In the genomic region with DNA sequence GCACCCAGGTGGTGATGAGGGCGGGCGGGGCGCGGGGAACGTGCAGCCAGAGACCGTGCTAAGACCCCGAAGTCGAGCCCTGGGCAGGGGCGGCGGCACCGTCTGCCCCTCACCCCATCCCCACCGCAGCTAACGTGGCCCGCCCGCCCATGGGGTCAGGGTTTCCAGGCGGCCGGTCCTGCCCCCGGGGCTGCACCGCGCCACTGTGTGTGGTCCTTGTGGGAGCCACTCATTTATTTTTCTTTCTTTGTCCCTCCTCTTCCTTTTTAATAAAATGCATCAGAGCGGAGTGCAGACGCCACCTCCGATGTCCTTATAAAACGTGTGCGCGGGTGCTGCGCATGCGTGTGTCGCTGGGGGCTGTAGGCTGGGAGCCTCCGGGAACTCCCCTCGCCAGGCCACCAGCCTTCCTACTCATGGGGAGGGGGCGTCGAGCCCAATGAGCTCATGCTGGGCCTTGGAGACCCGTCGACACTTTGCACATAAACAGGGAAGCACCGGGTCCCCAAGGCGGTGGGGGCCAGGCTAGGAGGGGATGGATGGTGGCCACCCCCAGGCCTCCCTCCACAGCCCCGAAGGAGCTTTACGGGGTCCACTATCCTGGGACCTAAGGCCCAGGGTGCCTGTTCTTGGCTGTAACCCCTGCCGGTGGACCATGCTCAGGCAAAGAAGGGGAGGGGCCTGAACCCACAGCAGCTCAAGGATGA, we compare ENCODE assay signal across 9 cellular contexts. TPM values are rescaled to one million over a fixed set of nuclear protein-coding genes. Genes with fewer than 3 reads are reported as not detected.
DNase-seq lines count a peak whose midpoint lies in the region; ATAC-seq, FAIRE-seq and TF ChIP-seq lines count a peak whose summit lies in the region.
"Had no signal": no experiment of that assay in that cellular context is flagged by ENCODE, and none has a peak within 500 bp of the region (broad histone marks: within the 10 kb centered on the region; RNA-seq: fewer than 3 reads in every experiment).

No MANE protein-coding gene starts in this region.

- H3K27me3 ChIP-seq in breast epithelium (no peaks in the 10 kb centered on the region), endothelial cell of umbilical vein (ENCODE audit: control insufficient read depth in 2 of 2, insufficient read depth in 2 of 2, low read length in 2 of 2) (no peaks in the 10 kb centered on the region), uterus (no peaks in the 10 kb centered on the region)
- H3K27me3 ChIP-seq in naive thymus-derived CD4-positive, alpha-beta T cell (ENCODE audit: control insufficient read depth in 2 of 2, insufficient read depth in 2 of 2, low read length in 2 of 2): no peaks in the 10 kb centered on the region

- ATAC-seq in naive thymus-derived CD4-positive, alpha-beta T cell: no peak
- ATAC-seq in HG03469 (IDR thresholded peaks at IDR 0.05; ENCODE audit: unreplicated experiment): no peak

- H3K9me3 Mint-ChIP-seq in MCF 10A (ENCODE audit: unreplicated experiment): no peaks in the 10 kb centered on the region
- H3K9me3 Mint-ChIP-seq in naive thymus-derived CD4-positive, alpha-beta T cell: peaks cover 0 to 2% (median 0%) of the 10 kb centered on the region in 11 donors
- H3K9me3 Mint-ChIP-seq: T-helper 1 cell treated with Interleukin-12 subunit alpha and Interleukin-12 subunit beta and Interleukin-4 antibody, amounts not matched to agents 30 μg/mL and 1 μg/mL, for 36 hours had no signal

- in situ Hi-C loops in KBM-7 (cut with MboI; ENCODE audit: low pct_unique_long_range_greater_than_20kb, low sequenced_read_pairs): no loop called here

- H2AFZ ChIP-seq in endothelial cell of umbilical vein (ENCODE audit: low read depth, low read length): peak overlapping the region; percentile 64

- no peaks in the 10 kb centered on the region for H3K9me3 ChIP-seq in breast epithelium
- H3K9me3 ChIP-seq in endothelial cell of umbilical vein (replicated peaks; ENCODE audit: control insufficient read depth, insufficient read depth, low read length): no peaks in the 10 kb centered on the region
- no peaks in the 10 kb centered on the region for H3K9me3 ChIP-seq in naive thymus-derived CD4-positive, alpha-beta T cell (ENCODE audit: control insufficient read depth in 2 of 3, low read length in 3 of 3)
- no peaks in the 10 kb centered on the region for H3K9me3 ChIP-seq in uterus

- no peak overlapping the region for H3K9ac ChIP-seq in endothelial cell of umbilical vein (replicated peaks; ENCODE audit: extremely low read depth, insufficient read depth, low read length)

- CTCF ChIA-PET in MCF 10A (lab: Yijun Ruan, JAX): no interaction called here
- CTCF ChIA-PET in endothelial cell of umbilical vein (lab: Charles Lee): no interaction called here
- CTCF ChIA-PET in naive thymus-derived CD4-positive, alpha-beta T cell (lab: Charles Lee): no interaction called here

- H3K79me2 ChIP-seq in endothelial cell of umbilical vein (ENCODE audit: control insufficient read depth, insufficient read depth, low read length): no peaks in the 10 kb centered on the region

- no peak overlapping the region for H3K4me3 Mint-ChIP-seq in MCF 10A (ENCODE audit: unreplicated experiment)
- H3K4me3 Mint-ChIP-seq in naive thymus-derived CD4-positive, alpha-beta T cell: peak overlapping the region in 9 of 10 donors; percentile 44 to 86 (median 77)
- H3K4me3 Mint-ChIP-seq: T-helper 1 cell treated with Interleukin-12 subunit alpha and Interleukin-12 subunit beta and Interleukin-4 antibody, amounts not matched to agents 30 μg/mL and 1 μg/mL, for 36 hours had no signal

- intact Hi-C loops in breast epithelium (cut with DNase I; ENCODE audit: low total_unique reads) (no loop called here), MCF 10A (cut with micrococcal nuclease) (loop anchor here (5.0 kb wide), 1 partner anchor 81 kb away; no protein-coding TSS in a partner anchor), endothelial cell of umbilical vein (cut with micrococcal nuclease) (loop anchor here (5.0 kb wide), 2 partner anchors 59 to 101 kb away; a partner anchor contains a TSS), uterus (cut with DNase I; ENCODE audit: low total_unique reads) (no loop called here)
- intact Hi-C loops in naive thymus-derived CD4-positive, alpha-beta T cell (cut with micrococcal nuclease): loop anchor here (1.0 to 10.0 kb wide), 6 partner anchors 17 to 126 kb away; a partner anchor contains a TSS

- FAIRE-seq in endothelial cell of umbilical vein (lab: Jason Lieb, UNC): peak; percentile 40

- peak overlapping the region; percentile 35 to 72 (median 61) for H3K4me3 ChIP-seq in breast epithelium
- H3K4me3 ChIP-seq in endothelial cell of umbilical vein (replicated peaks in 1 of 3; ENCODE audit: insufficient read depth in 1 of 3, low read depth in 1 of 3, low read length in 3 of 3): peak overlapping the region in 1 of 3 experiments; percentile 31
- H3K4me3 ChIP-seq in naive thymus-derived CD4-positive, alpha-beta T cell (ENCODE audit: low read length): peak overlapping the region; percentile 43
- H3K4me3 ChIP-seq in uterus: peak overlapping the region; percentile 33 to 39

- H3K4me2 ChIP-seq in endothelial cell of umbilical vein (ENCODE audit: insufficient read depth, low read length): no peak overlapping the region

- no peak for TF ChIP-seq POLR2A in breast epithelium (IDR thresholded peaks at IDR 0.05)
- no peak for TF ChIP-seq POLR2A in endothelial cell of umbilical vein (IDR thresholded peaks at IDR 0.05; ENCODE audit: low read depth, low read length)
- peak in 1 of 2 donors; percentile 45 for TF ChIP-seq POLR2A in uterus (IDR thresholded peaks at IDR 0.05)

- H3K27ac Mint-ChIP-seq in MCF 10A (ENCODE audit: low read depth, unreplicated experiment): no peak overlapping the region
- peak overlapping the region; percentile 68 to 94 (median 90) for H3K27ac Mint-ChIP-seq in naive thymus-derived CD4-positive, alpha-beta T cell
- H3K27ac Mint-ChIP-seq: T-helper 1 cell treated with Interleukin-12 subunit alpha and Interleukin-12 subunit beta and Interleukin-4 antibody, amounts not matched to agents 30 μg/mL and 1 μg/mL, for 36 hours had no signal

- peak overlapping the region; percentile 43 to 93 for H3K27ac ChIP-seq in breast epithelium
- no peak overlapping the region for H3K27ac ChIP-seq in endothelial cell of umbilical vein (ENCODE audit: insufficient read depth, low read depth, low read length)
- H3K27ac ChIP-seq in naive thymus-derived CD4-positive, alpha-beta T cell (ENCODE audit: low read depth, low read length): peak overlapping the region; percentile 75
- peak overlapping the region; percentile 86 to 93 for H3K27ac ChIP-seq in uterus

- peaks cover 0 to 14% of the 10 kb centered on the region in 2 donors for H3K4me1 ChIP-seq in breast epithelium
- no peaks in the 10 kb centered on the region for H3K4me1 ChIP-seq in endothelial cell of umbilical vein (ENCODE audit: control insufficient read depth, extremely low read depth, insufficient read depth, low read length)
- peaks cover 30 to 46% of the 10 kb centered on the region in 2 donors for H3K4me1 ChIP-seq in naive thymus-derived CD4-positive, alpha-beta T cell (ENCODE audit: control insufficient read depth in 2 of 2, insufficient read depth in 2 of 2, low read length in 2 of 2)
- H3K4me1 ChIP-seq in uterus: peaks cover 14 to 19% of the 10 kb centered on the region in 2 donors

- BruUV-seq in MCF 10A (replicated peaks; lab: Mats Ljungman, UMichigan) (no TSS peak), endothelial cell of umbilical vein (replicated peaks; lab: Mats Ljungman, UMichigan) (no TSS peak)

- no peaks in the 10 kb centered on the region for H3K36me3 Mint-ChIP-seq in MCF 10A (ENCODE audit: insufficient read depth, unreplicated experiment)
- H3K36me3 Mint-ChIP-seq in naive thymus-derived CD4-positive, alpha-beta T cell: no peaks in the 10 kb centered on the region

- POLR2A ChIA-PET in MCF 10A (lab: Yijun Ruan, JAX): no interaction called here
- POLR2A ChIA-PET in endothelial cell of umbilical vein (lab: Charles Lee): no interaction called here
- POLR2A ChIA-PET in naive thymus-derived CD4-positive, alpha-beta T cell (lab: Charles Lee): interaction anchor here (0.6 to 1.0 kb wide), 3 partner anchors 65 to 125 kb away, joined by 3 read pairs; no protein-coding TSS in a partner anchor

- no peaks in the 10 kb centered on the region for H3K36me3 ChIP-seq in breast epithelium
- no peaks in the 10 kb centered on the region for H3K36me3 ChIP-seq in endothelial cell of umbilical vein (ENCODE audit: control insufficient read depth in 2 of 2, extremely low read depth in 1 of 2, insufficient read depth in 2 of 2, low read length in 2 of 2)
- no peaks in the 10 kb centered on the region for H3K36me3 ChIP-seq in naive thymus-derived CD4-positive, alpha-beta T cell (ENCODE audit: control insufficient read depth in 2 of 3, insufficient read depth in 3 of 3, low read length in 3 of 3)
- H3K36me3 ChIP-seq in uterus: no peaks in the 10 kb centered on the region

- dilution Hi-C loops in endothelial cell of umbilical vein (cut with MboI; ENCODE audit: extremely low pct_ligation_motif_present, low sequenced_read_pairs): no loop called here

- no peaks in the 10 kb centered on the region for H4K20me1 ChIP-seq in endothelial cell of umbilical vein (replicated peaks; ENCODE audit: control insufficient read depth, extremely low read depth, insufficient read depth, low read length)

- H3K9me1 ChIP-seq in endothelial cell of umbilical vein (replicated peaks; ENCODE audit: control insufficient read depth, extremely low read depth, insufficient read depth, low read length): no peaks in the 10 kb centered on the region

- no peak for TF ChIP-seq CTCF in breast epithelium (IDR thresholded peaks at IDR 0.05)
- no peak for TF ChIP-seq CTCF in MCF 10A (IDR thresholded peaks at IDR 0.05; ENCODE audit: unreplicated experiment)
- TF ChIP-seq CTCF in endothelial cell of umbilical vein (IDR thresholded peaks at IDR 0.05; ENCODE audit: extremely low read depth in 1 of 2, insufficient read depth in 1 of 2, low read depth in 1 of 2, low read length in 2 of 2): no peak
- no peak for TF ChIP-seq CTCF in uterus (IDR thresholded peaks at IDR 0.05)

- no peak for DNase-seq in breast epithelium (ENCODE audit: low spot score in 2 of 2)
- DNase-seq in MCF 10A (ENCODE audit: unreplicated experiment): no peak
- DNase-seq in endothelial cell of umbilical vein (ENCODE audit: low read depth, low spot score): peak; percentile 40
- peak in 4 of 9 donors; percentile 20 to 35 (median 26) for DNase-seq in naive thymus-derived CD4-positive, alpha-beta T cell
- peak; percentile 44 to 75 for DNase-seq in uterus
- DNase-seq in T1000 (lab: John Stamatoyannopoulos, UW): no peak
- DNase-seq in KBM-7: no peak

- H3K4me1 Mint-ChIP-seq in MCF 10A (ENCODE audit: insufficient read depth, unreplicated experiment): peaks cover 13% of the 10 kb centered on the region
- H3K4me1 Mint-ChIP-seq in naive thymus-derived CD4-positive, alpha-beta T cell: peaks cover 9 to 56% (median 23%) of the 10 kb centered on the region in 7 donors

- H3K27me3 Mint-ChIP-seq in MCF 10A (ENCODE audit: insufficient read depth, unreplicated experiment): no peaks in the 10 kb centered on the region
- peaks cover 0 to 2% (median 0%) of the 10 kb centered on the region in 5 donors for H3K27me3 Mint-ChIP-seq in naive thymus-derived CD4-positive, alpha-beta T cell

RNA-seq across cellular contexts. Expression of a gene that starts 59.9 kb away (rescaled TPM):
- total RNA-seq in breast epithelium: 1 to 10 TPM; 1.1 to 2.5 (median 1.3) TPM
- 2.6 and 6.6 TPM in 2 replicates for total RNA-seq in MCF 10A (2022)
- 4.1 and 5.4 TPM in 2 replicates for total RNA-seq in endothelial cell of umbilical vein
- polyA plus RNA-seq in endothelial cell of umbilical vein: 5.9 and 6.2 TPM in 2 replicates
- polyA plus RNA-seq in endothelial cell of umbilical vein (2011; cell fraction: cytosol; rRNA removed): 3.3 and 4.1 TPM in 2 replicates
- polyA plus RNA-seq in endothelial cell of umbilical vein (2011; cell fraction: nucleus; rRNA removed): 8.9 and 9.2 TPM in 2 replicates
- polyA plus RNA-seq in endothelial cell of umbilical vein (2012): 1.6 and 1.8 TPM in 2 replicates
- polyA minus RNA-seq in endothelial cell of umbilical vein: 7.6 and 9.6 TPM in 2 replicates
- polyA minus RNA-seq in endothelial cell of umbilical vein (2011; cell fraction: cytosol; rRNA and poly(A)+ RNA removed): 0.92 TPM
- polyA minus RNA-seq in endothelial cell of umbilical vein (2011; cell fraction: nucleus; rRNA and poly(A)+ RNA removed): 4.3 and 4.8 TPM in 2 replicates
- total RNA-seq in naive thymus-derived CD4-positive, alpha-beta T cell: under 1 TPM in 1 of 5 experiments, not detected in 4; 0.29 TPM
- polyA plus RNA-seq in naive thymus-derived CD4-positive, alpha-beta T cell: not detected
- total RNA-seq in uterus: 1 to 10 TPM in 3 of 4 donors, not detected in 1; 2.4 to 6.8 (median 4.4) TPM

Comparison
In these comparisons a context has a peak if more than half of its experiments do, and no peak if none do; other contexts are left out.
1. intact Hi-C loops: an anchor here in MCF 10A (5.0 kb wide), endothelial cell of umbilical vein (5.0 kb wide) and naive thymus-derived CD4-positive, alpha-beta T cell (1.0 to 10.0 kb wide); none called in breast epithelium and uterus.
2. DNase-seq: peak in endothelial cell of umbilical vein (single experiment) and uterus (2 of 2); none in breast epithelium (0 of 2), MCF 10A (single experiment), T1000 (single experiment) and KBM-7 (single experiment).